Comparison of ENCODE assay signal across 8 cellular contexts in genomic region chr7:1555046-1555812, GRCh38. TPM values are rescaled to one million over a fixed set of nuclear protein-coding genes. Genes with fewer than 3 reads are reported as not detected.
DNase-seq lines count a peak whose midpoint lies in the region; ATAC-seq and TF ChIP-seq lines count a peak whose summit lies in the region.

No MANE protein-coding gene starts in this region.

- peak overlapping the region; percentile 75 for H3K23ac ChIP-seq in IMR-90 (ENCODE audit: low read depth, low read length)

- H2AFZ ChIP-seq in IMR-90 (replicated peaks; ENCODE audit: low read length, poor library complexity): peak overlapping the region; percentile 94

- H3K27me3 ChIP-seq in AG04450 (ENCODE audit: control insufficient read depth, insufficient read depth, low read length) (no peaks in the 10 kb centered on the region), IMR-90 (ENCODE audit: control insufficient read depth, insufficient read depth, low read length) (no peaks in the 10 kb centered on the region), adipocyte (replicated peaks; ENCODE audit: control insufficient read depth, insufficient read depth, low read length) (no peaks in the 10 kb centered on the region)

- H3K27me3 Mint-ChIP-seq in activated naive CD4-positive, alpha-beta T cell treated with anti-CD3 and anti-CD28 coated beads, Interleukin-2, amount 10 ng/mL, durations not matched to agents 7 days and 5 days: peaks cover 4% of the 10 kb centered on the region

- no peaks in the 10 kb centered on the region for H3K36me3 ChIP-seq in IMR-90 (ENCODE audit: control insufficient read depth, insufficient read depth, low read length)
- no peaks in the 10 kb centered on the region for H3K36me3 ChIP-seq in adipocyte (ENCODE audit: control insufficient read depth, insufficient read depth, low read length, severe bottlenecking)

- intact Hi-C loops in IMR-90 (cut with micrococcal nuclease): no loop called here

- CTCF ChIA-PET in AG04450 (lab: Charles Lee): no interaction called here
- CTCF ChIA-PET in IMR-90 (lab: Yijun Ruan, JAX): no interaction called here
- CTCF ChIA-PET in activated naive CD4-positive, alpha-beta T cell treated with anti-CD3 and anti-CD28 coated beads, Interleukin-2, amount 10 ng/mL, durations not matched to agents 7 days and 5 days (lab: Charles Lee): interaction anchor here (1.2 to 1.8 kb wide), 4 partner anchors 15 to 51 kb away, joined by 3 to 6 read pairs (median 4); partner anchors contain the start of gene INTS1

- H4K5ac ChIP-seq in IMR-90 (ENCODE audit: low read depth, low read length): peak overlapping the region; percentile 88

- in situ Hi-C loops in IMR-90 (cut with MboI; ENCODE audit: low sequenced_read_pairs): no loop called here

- H3K56ac ChIP-seq in IMR-90 (ENCODE audit: extremely low read depth, insufficient read depth, low read length): peak overlapping the region; percentile 33; the same call in 1 of the 2 replicates

- dilution Hi-C loops in IMR-90 (cut with HindIII; ENCODE audit: low sequenced_read_pairs, unreplicated experiment): no loop called here

- H2BK20ac ChIP-seq in IMR-90 (ENCODE audit: low read depth, low read length): peak overlapping the region; percentile 82

- peak overlapping the region; percentile 93 for H4K91ac ChIP-seq in IMR-90 (ENCODE audit: insufficient read depth, low read depth, low read length)

- H3K4me3 Mint-ChIP-seq in activated naive CD4-positive, alpha-beta T cell treated with anti-CD3 and anti-CD28 coated beads, Interleukin-2, amount 10 ng/mL, durations not matched to agents 7 days and 5 days: no peak overlapping the region

- H3K4me3 ChIP-seq in AG04450 (ENCODE audit: low read depth, low read length): no peak overlapping the region; the same call in 1 of the 2 replicates
- no peak overlapping the region for H3K4me3 ChIP-seq in IMR-90 (ENCODE audit: insufficient read depth, low read depth, low read length)
- H3K4me3 ChIP-seq in adipocyte (ENCODE audit: low read length): no peak overlapping the region

- no peaks in the 10 kb centered on the region for H3K36me3 Mint-ChIP-seq in activated naive CD4-positive, alpha-beta T cell treated with anti-CD3 and anti-CD28 coated beads, Interleukin-2, amount 10 ng/mL, durations not matched to agents 7 days and 5 days

- peak overlapping the region; percentile 96 for H2AK5ac ChIP-seq in IMR-90 (ENCODE audit: low read depth, low read length)

- H2AK9ac ChIP-seq in IMR-90 (replicated peaks; ENCODE audit: low read depth, low read length, poor library complexity): peak overlapping the region; percentile 99

- DNase-seq in AG04450 (ENCODE audit: low read depth, low spot score): peak; percentile 43
- peak; percentile 89 for DNase-seq in IMR-90
- DNase-seq in adipocyte (ENCODE audit: low read depth): peak; percentile 54
- peak; percentile 84 for DNase-seq in left lobe of liver (ENCODE audit: low spot score)
- no peak for DNase-seq in activated naive CD4-positive, alpha-beta T cell treated with anti-CD3 and anti-CD28 coated beads, Interleukin-2, amount 10 ng/mL, durations not matched to agents 7 days and 5 days

- peak overlapping the region; percentile 56 for H3K4me2 ChIP-seq in IMR-90 (ENCODE audit: low read depth, low read length)

- H3K9me3 ChIP-seq in AG04450 (ENCODE audit: control insufficient read depth, insufficient read depth, low read length): no peaks in the 10 kb centered on the region; the same call in 1 of the 2 replicates
- no peaks in the 10 kb centered on the region for H3K9me3 ChIP-seq in IMR-90 (ENCODE audit: control insufficient read depth, insufficient read depth, low read length)
- no peaks in the 10 kb centered on the region for H3K9me3 ChIP-seq in adipocyte (ENCODE audit: control insufficient read depth, low read length)

- H3K4me1 ChIP-seq in IMR-90 (ENCODE audit: control insufficient read depth, insufficient read depth, low read length) (peaks cover 14% of the 10 kb centered on the region), adipocyte (ENCODE audit: control insufficient read depth, insufficient read depth, low read length) (peaks cover 13% of the 10 kb centered on the region)

- H2BK15ac ChIP-seq in IMR-90 (ENCODE audit: low read depth, low read length): peak overlapping the region; percentile 90; the same call in 2 of the 3 replicates

- peak; percentile 50; the same call in 1 of the 2 replicates for TF ChIP-seq POLR2A in IMR-90 (IDR thresholded peaks at IDR 0.05; ENCODE audit: low read depth, low read length)

- peaks cover 11% of the 10 kb centered on the region for H3K9me1 ChIP-seq in IMR-90 (ENCODE audit: insufficient read depth, low read length)

- H3K4ac ChIP-seq in IMR-90 (ENCODE audit: low read depth, low read length): peak overlapping the region; percentile 96

- peak overlapping the region; percentile 96 for H2BK120ac ChIP-seq in IMR-90 (ENCODE audit: low read depth, low read length)

- peak overlapping the region; percentile 70 for H3K18ac ChIP-seq in IMR-90 (ENCODE audit: low read depth, low read length)

- peaks cover 0 to 14% of the 10 kb centered on the region in 2 experiments; a peak in 1 of 4 replicates for H3K79me1 ChIP-seq in IMR-90 (ENCODE audit: low read depth in 1 of 2, low read length in 2 of 2)

- 18% methylated on average over 9 of the region's 35 CpGs; no CpG with 5 or more reads in 1 of the 2 experiments for WGBS in IMR-90 (ENCODE audit: extremely low coverage in 2 of 2, insufficient read length in 1 of 2), 2 experiments

- H2BK5ac ChIP-seq in IMR-90 (ENCODE audit: low read depth, low read length, poor library complexity, severe bottlenecking): peak overlapping the region; percentile 82

- peak; percentile 10; the same call in 1 of the 2 replicates for TF ChIP-seq RAD21 in IMR-90 (IDR thresholded peaks at IDR 0.05; ENCODE audit: low read length)

- H4K8ac ChIP-seq in IMR-90 (ENCODE audit: low read depth in 2 of 2, low read length in 2 of 2): peak overlapping the region; percentile 85 to 93

- peaks cover 3% of the 10 kb centered on the region for H3K4me1 Mint-ChIP-seq in activated naive CD4-positive, alpha-beta T cell treated with anti-CD3 and anti-CD28 coated beads, Interleukin-2, amount 10 ng/mL, durations not matched to agents 7 days and 5 days

- no peaks in the 10 kb centered on the region for H4K20me1 ChIP-seq in IMR-90 (ENCODE audit: insufficient read depth, low read length)

- POLR2A ChIA-PET in AG04450 (lab: Yijun Ruan, JAX) (interaction anchor here (0.6 to 2.1 kb wide), 6 partner anchors 10 to 23 kb away, joined by 3 to 15 read pairs (median 4); no protein-coding TSS in a partner anchor), IMR-90 (lab: Charles Lee; ENCODE audit: unreplicated experiment) (interaction anchor here (0.5 kb wide), 1 partner anchor 42 kb away, joined by 4 read pairs; no protein-coding TSS in a partner anchor)

- H3K14ac ChIP-seq in IMR-90 (replicated peaks; ENCODE audit: low read depth, low read length): peak overlapping the region; percentile 96

- no TSS peak for BruUV-seq in IMR-90 (replicated peaks; lab: Mats Ljungman, UMichigan)

- H3K27ac ChIP-seq in AG04450 (ENCODE audit: low read depth, low read length) (peak overlapping the region; percentile 11), IMR-90 (ENCODE audit: insufficient read depth, low read length) (peak overlapping the region; percentile 36)

- H3K9me3 Mint-ChIP-seq in activated naive CD4-positive, alpha-beta T cell treated with anti-CD3 and anti-CD28 coated beads, Interleukin-2, amount 10 ng/mL, durations not matched to agents 7 days and 5 days: no peaks in the 10 kb centered on the region

- TF ChIP-seq CTCF in AG04450 (IDR thresholded peaks at IDR 0.05; ENCODE audit: low read depth, low read length) (0 out of 2 replicates have a peak, but pooled peaks have one; percentile 13), IMR-90 (conservative IDR thresholded peaks at IDR 0.05; ENCODE audit: low read depth, low read length) (peak; percentile 3; the same call in 1 of the 2 replicates)

- ATAC-seq in IMR-90 (ENCODE audit: low read depth) (peak; percentile 83), left lobe of liver (peak; percentile 77), HG03469 (IDR thresholded peaks at IDR 0.05; ENCODE audit: unreplicated experiment) (no peak), GM21423 (IDR thresholded peaks at IDR 0.05; ENCODE audit: unreplicated experiment) (no peak), HG02970 (IDR thresholded peaks at IDR 0.05; ENCODE audit: low FRiP score, unreplicated experiment) (no peak)

- peak overlapping the region; percentile 34; the same call in 1 of the 2 replicates for H3K9ac ChIP-seq in IMR-90 (ENCODE audit: low read depth, low read length)
- H3K9ac ChIP-seq in adipocyte (ENCODE audit: low read length): peak overlapping the region; percentile 46

- no peak overlapping the region for H3K27ac Mint-ChIP-seq in activated naive CD4-positive, alpha-beta T cell treated with anti-CD3 and anti-CD28 coated beads, Interleukin-2, amount 10 ng/mL, durations not matched to agents 7 days and 5 days

TF ChIP-seq in IMR-90, 13 proteins besides CTCF, POLR2A, EP300 and RAD21 (continues in another document):
- TF ChIP-seq FOS (IDR thresholded peaks at IDR 0.05; ENCODE audit: low read depth, low read length): peak; percentile 59

RNA-seq across cellular contexts. Expression of gene TMEM184A, which starts 0.8 kb away (rescaled TPM):
- polyA plus RNA-seq in AG04450 (2011; rRNA removed): 0.36 and 0.56 TPM in 2 replicates
- polyA minus RNA-seq in AG04450 (2011; rRNA and poly(A)+ RNA removed): 0.23 and 0.91 TPM in 2 replicates
- total RNA-seq in IMR-90 (2012; rRNA removed): 0.28 and 0.36 TPM in 2 replicates
- 1.9 TPM in 2 replicates for polyA plus RNA-seq in IMR-90 (2012; rRNA removed)
- polyA plus RNA-seq in IMR-90 (2012; cell fraction: cytosol; rRNA removed): 0.74 and 1.2 TPM in 2 replicates
- polyA plus RNA-seq in IMR-90 (2012; cell fraction: nucleus; rRNA removed; ENCODE audit: low replicate concordance): 4.1 and 11.5 TPM in 2 replicates
- 44.6 TPM for total RNA-seq in left lobe of liver

RNA-seq across cellular contexts. Expression of gene PSMG3, which starts 14.6 kb away (rescaled TPM):
- 31.1 and 33.4 TPM in 2 replicates for polyA plus RNA-seq in AG04450 (2011; rRNA removed)
- 11.4 and 14.8 TPM in 2 replicates for polyA minus RNA-seq in AG04450 (2011; rRNA and poly(A)+ RNA removed)
- 30.6 and 37.3 TPM in 2 replicates for total RNA-seq in IMR-90 (2012; rRNA removed)
- polyA plus RNA-seq in IMR-90 (2012; rRNA removed): 52.5 and 54.1 TPM in 2 replicates
- 44.0 and 63.2 TPM in 2 replicates for polyA plus RNA-seq in IMR-90 (2012; cell fraction: cytosol; rRNA removed)
- 74.3 and 81.9 TPM in 2 replicates for polyA plus RNA-seq in IMR-90 (2012; cell fraction: nucleus; rRNA removed; ENCODE audit: low replicate concordance)
- 10.7 TPM for total RNA-seq in left lobe of liver

RNA-seq across cellular contexts. Expression of gene MAFK, which starts 24.7 kb away (rescaled TPM):
- 4.5 and 8.3 TPM in 2 replicates for polyA plus RNA-seq in AG04450 (2011; rRNA removed)
- 4.2 and 4.8 TPM in 2 replicates for polyA minus RNA-seq in AG04450 (2011; rRNA and poly(A)+ RNA removed)
- total RNA-seq in IMR-90 (2012; rRNA removed): 16.4 and 19.2 TPM in 2 replicates
- 27.1 and 27.9 TPM in 2 replicates for polyA plus RNA-seq in IMR-90 (2012; rRNA removed)
- 9.3 and 16.3 TPM in 2 replicates for polyA plus RNA-seq in IMR-90 (2012; cell fraction: cytosol; rRNA removed)
- polyA plus RNA-seq in IMR-90 (2012; cell fraction: nucleus; rRNA removed; ENCODE audit: low replicate concordance): 216 and 262 TPM in 2 replicates
- 11.6 TPM for total RNA-seq in left lobe of liver

RNA-seq across cellular contexts. Expression of gene INTS1, which starts 51.0 kb away (rescaled TPM):
- polyA plus RNA-seq in AG04450 (2011; rRNA removed): 9.0 and 13.1 TPM in 2 replicates
- 24.2 and 31.0 TPM in 2 replicates for polyA minus RNA-seq in AG04450 (2011; rRNA and poly(A)+ RNA removed)
- 9.3 and 10.0 TPM in 2 replicates for total RNA-seq in IMR-90 (2012; rRNA removed)
- polyA plus RNA-seq in IMR-90 (2012; rRNA removed): 40.1 and 47.1 TPM in 2 replicates
- 32.2 and 35.8 TPM in 2 replicates for polyA plus RNA-seq in IMR-90 (2012; cell fraction: cytosol; rRNA removed)
- 80.3 and 296 TPM in 2 replicates for polyA plus RNA-seq in IMR-90 (2012; cell fraction: nucleus; rRNA removed; ENCODE audit: low replicate concordance)
- 55.5 TPM for total RNA-seq in left lobe of liver

Comparison
In these comparisons a context has a peak if more than half of its experiments do, and no peak if none do; other contexts are left out.
1. ATAC-seq: peak in IMR-90 (single experiment) and left lobe of liver (single experiment); none in HG03469 (single experiment), GM21423 (single experiment) and HG02970 (single experiment).
2. RNA of gene TMEM184A, which starts 0.8 kb away (total RNA-seq): 44.6 TPM in left lobe of liver (single experiment); 0.28 to 0.36 TPM in IMR-90; every median in the first group is over 10 times any median in the second.